ENCODE assay signal across 25 cellular contexts in genomic region chr7:106332186-106332585, GRCh38.
"Had no signal": no experiment of that assay in that cellular context is flagged by ENCODE, and none has a peak within 500 bp of the region (broad histone marks: within the 10 kb centered on the region; RNA-seq: fewer than 3 reads in every experiment).

No MANE protein-coding gene starts in this region.

- DNase-seq: dermis blood vessel endothelial cell; dorsolateral prefrontal cortex; effector CD4-positive, alpha-beta T cell; effector memory CD4-positive, alpha-beta T cell; erythroblast; esophagus squamous epithelium; foreskin melanocyte; gastrocnemius medialis; glutamatergic neuron; head of caudate nucleus; heart right ventricle; hippocampal formation; left colon; left ventricle myocardium inferior; lower lobe of right lung; mesenchymal stem cell; mucosa of descending colon; naive B cell; naive thymus-derived CD8-positive, alpha-beta T cell had no signal

- H3K4me3 ChIP-seq: coronary artery, dorsolateral prefrontal cortex, esophagus squamous epithelium, gastrocnemius medialis, heart right ventricle, left ventricle myocardium inferior, lower lobe of right lung, mucosa of descending colon had no signal

- ATAC-seq: esophagus mucosa; gastrocnemius medialis; heart right ventricle; left colon; left lobe of liver; lower lobe of right lung; mucosa of descending colon; naive thymus-derived CD8-positive, alpha-beta T cell had no signal

- FAIRE-seq: colon, islet of Langerhans, keratinocyte had no signal
